Comparison of ENCODE assay signal across 8 cellular contexts in the genomic region with DNA sequence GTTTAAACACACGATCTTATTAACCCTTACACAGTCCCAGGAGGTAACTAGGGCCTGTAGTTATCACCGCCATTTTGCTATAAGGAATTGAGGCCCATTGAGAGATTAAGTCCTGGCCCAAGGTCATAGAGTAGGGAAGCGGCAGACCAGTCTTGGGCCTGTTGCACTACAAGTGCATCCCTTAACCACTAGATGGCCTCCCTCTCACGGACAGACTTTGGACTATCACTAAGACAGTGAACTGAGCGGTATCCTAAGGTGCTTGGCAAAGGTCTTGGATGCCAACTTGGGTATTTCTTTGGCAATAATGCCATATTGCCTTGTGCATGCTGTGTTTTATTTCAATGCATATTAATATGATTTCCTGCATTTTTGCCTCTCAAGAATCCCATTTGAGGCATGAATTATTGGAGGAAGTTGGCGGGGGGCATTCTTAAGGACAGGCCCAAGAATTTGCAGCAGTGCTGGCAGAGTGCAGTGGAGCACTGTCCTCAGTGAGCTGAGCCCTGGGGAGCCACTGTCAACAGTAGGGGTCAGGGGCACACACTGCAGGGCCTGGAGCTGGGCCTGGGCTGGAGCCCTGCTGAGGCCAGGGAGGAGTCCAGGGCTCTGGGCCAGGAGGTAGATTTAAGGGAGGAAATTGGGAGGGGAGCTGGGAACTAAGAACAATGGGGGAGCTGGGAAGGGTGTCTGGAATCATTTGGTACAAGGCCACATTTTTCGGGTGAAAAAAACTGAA.
DNase-seq lines count a peak whose midpoint lies in the region; ATAC-seq and TF ChIP-seq lines count a peak whose summit lies in the region.

No MANE protein-coding gene starts in this region.

- no peaks in the 10 kb centered on the region for H3K36me3 ChIP-seq in PC-3 (ENCODE audit: low read depth, low read length)

- H3K4me3 ChIP-seq in HFF-Myc (replicated peaks; ENCODE audit: low read depth, low read length) (no peak overlapping the region), PC-3 (ENCODE audit: low read length) (no peak overlapping the region), coronary artery (no peak overlapping the region)

- TF ChIP-seq CTCF in HFF-Myc (IDR thresholded peaks at IDR 0.05; ENCODE audit: low read depth, low read length, missing control alignments) (peak; percentile 71), PC-3 (conservative IDR thresholded peaks at IDR 0.05; ENCODE audit: low read depth, low read length) (peak; percentile 75), endothelial cell (IDR thresholded peaks at IDR 0.05; ENCODE audit: unreplicated experiment) (peak; percentile 54), osteocyte (IDR thresholded peaks at IDR 0.05) (peak; percentile 68), coronary artery (IDR thresholded peaks at IDR 0.05) (no peak)

- H3F3A ChIP-seq in PC-3 (ENCODE audit: low read length, unreplicated experiment) = no peaks in the 10 kb centered on the region

- no peaks in the 10 kb centered on the region for H3K9me3 ChIP-seq in PC-3 (ENCODE audit: low read length)

- intact Hi-C loops in PC-3 (cut with micrococcal nuclease) = loop anchor here (5.0 kb wide), 2 partner anchors 74 to 261 kb away; a partner anchor contains a TSS

- peak; percentile 70 for DNase-seq in SIG-M5 treated with dmso at 0.1 percent for 504 hours (lab: John Stamatoyannopoulos, UW; ENCODE audit: unreplicated experiment)
- DNase-seq in SIG-M5 (lab: John Stamatoyannopoulos, UW) = no peak
- no peak for DNase-seq in HFF-Myc (ENCODE audit: extremely low read depth, low read depth)
- DNase-seq in PC-3 = peak; percentile 77
- peak; percentile 16 for DNase-seq in endothelial cell (ENCODE audit: low spot score)
- no peak for DNase-seq in osteocyte (ENCODE audit: extremely low spot score, unreplicated experiment)
- no peak for DNase-seq in coronary artery (ENCODE audit: low spot score)
- no peak for DNase-seq in middle frontal gyrus (ENCODE audit: extremely low spot score, low spot score)

- POLR2A ChIA-PET in PC-3 (lab: Charles Lee; ENCODE audit: unreplicated experiment) = no interaction called here

- H3K4me2 ChIP-seq in PC-3 (ENCODE audit: low read length) = no peak overlapping the region

- peaks cover 5% of the 10 kb centered on the region for H3K27me3 Mint-ChIP-seq in endothelial cell (ENCODE audit: unreplicated experiment)
- peaks cover 6% of the 10 kb centered on the region for H3K27me3 Mint-ChIP-seq in osteocyte (ENCODE audit: unreplicated experiment)

- peak; percentile 99 for ATAC-seq in PC-3

- H3K27ac Mint-ChIP-seq in endothelial cell (ENCODE audit: unreplicated experiment) (no peak overlapping the region), osteocyte (ENCODE audit: unreplicated experiment) (no peak overlapping the region)

- H3K4me1 ChIP-seq in PC-3 (ENCODE audit: insufficient read depth, low read length) = no peaks in the 10 kb centered on the region

- no peaks in the 10 kb centered on the region for H3K36me3 Mint-ChIP-seq in endothelial cell (ENCODE audit: low read depth, unreplicated experiment)
- no peaks in the 10 kb centered on the region for H3K36me3 Mint-ChIP-seq in osteocyte (ENCODE audit: unreplicated experiment)

- no peaks in the 10 kb centered on the region for H3K27me3 ChIP-seq in PC-3 (ENCODE audit: low read length)

- H4K20me1 ChIP-seq in PC-3 (ENCODE audit: low read length) = no peaks in the 10 kb centered on the region

- H3K4me1 Mint-ChIP-seq in endothelial cell (ENCODE audit: unreplicated experiment) (no peaks in the 10 kb centered on the region), osteocyte (ENCODE audit: unreplicated experiment) (peaks cover 16% of the 10 kb centered on the region)

- H3K9me2 ChIP-seq in PC-3 (replicated peaks; ENCODE audit: low read length) = no peaks in the 10 kb centered on the region

- BruUV-seq in PC-3 (replicated peaks; lab: Mats Ljungman, UMichigan) = no TSS peak

- H3K27ac ChIP-seq in PC-3 (ENCODE audit: low read length) (no peak overlapping the region), coronary artery (no peak overlapping the region)

- H3K9ac ChIP-seq in PC-3 (ENCODE audit: low read length) = no peak overlapping the region

- CTCF ChIA-PET in PC-3 (lab: Charles Lee) = interaction anchor here (0.6 to 1.2 kb wide), 3 partner anchors 74 to 311 kb away, joined by 3 read pairs; no protein-coding TSS in a partner anchor

- H3K4me3 Mint-ChIP-seq in endothelial cell (ENCODE audit: unreplicated experiment) (no peak overlapping the region), osteocyte (ENCODE audit: unreplicated experiment) (no peak overlapping the region)

- H3K9me3 Mint-ChIP-seq in endothelial cell (ENCODE audit: unreplicated experiment) (no peaks in the 10 kb centered on the region), osteocyte (ENCODE audit: unreplicated experiment) (no peaks in the 10 kb centered on the region)

- no peaks in the 10 kb centered on the region for H3K79me2 ChIP-seq in PC-3 (ENCODE audit: low read length)

- H2AFZ ChIP-seq in PC-3 (ENCODE audit: low read length) = no peak overlapping the region

Comparison
In these comparisons a context has a peak if more than half of its experiments do, and no peak if none do; other contexts are left out.
1. DNase-seq: peak in SIG-M5 treated with dmso at 0.1 percent for 504 hours (single experiment), PC-3 (single experiment) and endothelial cell (single experiment); none in SIG-M5 (single experiment), HFF-Myc (single experiment), osteocyte (single experiment), coronary artery (single experiment) and middle frontal gyrus (single experiment).